Comparison of ENCODE assay signal across 1 cellular context in the genomic region with DNA sequence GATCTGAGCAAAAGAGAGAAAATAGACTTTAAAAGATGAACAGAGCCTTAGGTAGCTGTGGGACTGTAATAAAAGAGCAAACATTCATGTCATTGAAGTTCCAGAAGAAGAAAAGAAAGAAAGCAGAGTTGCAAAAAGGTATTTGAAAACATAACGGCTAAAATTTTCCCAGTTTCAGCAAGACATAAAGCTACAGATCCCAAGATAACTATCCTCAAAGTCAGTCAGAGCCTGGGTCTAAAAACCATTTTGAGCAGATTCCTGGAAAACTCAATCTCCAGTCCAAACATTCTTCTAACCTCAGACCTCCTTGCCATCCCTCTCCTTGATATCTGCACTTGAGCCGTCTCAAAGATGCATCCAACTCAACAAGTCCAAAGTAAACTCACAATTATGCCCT.
TF ChIP-seq lines count a peak whose summit lies in the region.

No MANE protein-coding gene starts in this region.

TF ChIP-seq in HEK293, 187 proteins besides CTCF, POLR2A, EP300 and RAD21 (continued from another document):
- TF ChIP-seq ELK4 (IDR thresholded peaks at IDR 0.05; ENCODE audit: borderline replicate concordance, low read depth, low read length) (no peak), ZNF558 (tag by site-specific recombination; IDR thresholded peaks at IDR 0.05) (peak; percentile 90)
